28 cellular contexts compared by ENCODE assay signal in the genomic region with DNA sequence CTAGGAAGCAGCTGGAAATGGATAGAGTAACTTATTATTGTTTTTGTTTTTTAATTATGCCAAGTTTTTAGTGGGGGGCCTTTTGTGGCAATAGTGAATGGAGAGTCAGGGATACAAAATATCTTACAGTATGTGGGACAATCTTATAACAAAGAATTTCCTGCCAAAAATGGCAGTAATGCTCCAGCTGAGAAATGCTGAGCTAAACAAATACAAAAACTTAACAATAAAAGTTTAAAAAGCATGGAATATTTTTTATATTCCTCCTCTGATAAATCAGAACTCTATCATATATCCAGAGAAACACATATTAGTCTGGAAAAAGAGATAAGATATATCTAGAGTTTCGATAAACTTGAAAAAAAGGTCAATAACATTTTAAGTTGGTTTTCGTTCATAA.
"Had no signal": no experiment of that assay in that cellular context is flagged by ENCODE, and none has a peak within 500 bp of the region (broad histone marks: within the 10 kb centered on the region; RNA-seq: fewer than 3 reads in every experiment).

No MANE protein-coding gene starts in this region.

- FAIRE-seq: colon, endometrium, islet of Langerhans, keratinocyte had no signal

- ATAC-seq: effector memory CD8-positive, alpha-beta T cell; esophagus mucosa; gastrocnemius medialis; heart right ventricle; left cardiac atrium; left lung; left ventricle myocardium superior; lower lobe of right lung; mucosa of descending colon had no signal

- H3K27me3 ChIP-seq: dorsolateral prefrontal cortex had no signal

- H3K36me3 ChIP-seq: esophagus squamous epithelium, gastrocnemius medialis, heart right ventricle, left lung, lower lobe of right lung had no signal

- H3K9me3 ChIP-seq: esophagus squamous epithelium, gastrocnemius medialis, heart right ventricle, left lung, lower lobe of right lung, mucosa of descending colon had no signal

- H3K27ac ChIP-seq: coronary artery, epithelial cell of prostate, esophagus squamous epithelium, gastrocnemius medialis, heart right ventricle, left lung, lower lobe of right lung had no signal

- H3K4me1 ChIP-seq: esophagus squamous epithelium, gastrocnemius medialis, heart right ventricle, left lung, lower lobe of right lung had no signal

- H3K4me3 ChIP-seq: coronary artery, dorsolateral prefrontal cortex, esophagus squamous epithelium, gastrocnemius medialis, heart right ventricle, left lung, lower lobe of right lung, mucosa of descending colon had no signal

- DNase-seq: dermis blood vessel endothelial cell; dorsolateral prefrontal cortex; effector CD4-positive, alpha-beta T cell; effector memory CD8-positive, alpha-beta T cell; endodermal cell; erythroblast; esophagus squamous epithelium; foreskin fibroblast; foreskin melanocyte; gastrocnemius medialis; glutamatergic neuron; head of caudate nucleus; heart right ventricle; hippocampal formation; left cardiac atrium; left lung; left ventricle myocardium superior; lower lobe of right lung; mesenchymal stem cell; mucosa of descending colon; naive B cell had no signal
